Comparison of ENCODE assay signal across 10 cellular contexts in the genomic region with DNA sequence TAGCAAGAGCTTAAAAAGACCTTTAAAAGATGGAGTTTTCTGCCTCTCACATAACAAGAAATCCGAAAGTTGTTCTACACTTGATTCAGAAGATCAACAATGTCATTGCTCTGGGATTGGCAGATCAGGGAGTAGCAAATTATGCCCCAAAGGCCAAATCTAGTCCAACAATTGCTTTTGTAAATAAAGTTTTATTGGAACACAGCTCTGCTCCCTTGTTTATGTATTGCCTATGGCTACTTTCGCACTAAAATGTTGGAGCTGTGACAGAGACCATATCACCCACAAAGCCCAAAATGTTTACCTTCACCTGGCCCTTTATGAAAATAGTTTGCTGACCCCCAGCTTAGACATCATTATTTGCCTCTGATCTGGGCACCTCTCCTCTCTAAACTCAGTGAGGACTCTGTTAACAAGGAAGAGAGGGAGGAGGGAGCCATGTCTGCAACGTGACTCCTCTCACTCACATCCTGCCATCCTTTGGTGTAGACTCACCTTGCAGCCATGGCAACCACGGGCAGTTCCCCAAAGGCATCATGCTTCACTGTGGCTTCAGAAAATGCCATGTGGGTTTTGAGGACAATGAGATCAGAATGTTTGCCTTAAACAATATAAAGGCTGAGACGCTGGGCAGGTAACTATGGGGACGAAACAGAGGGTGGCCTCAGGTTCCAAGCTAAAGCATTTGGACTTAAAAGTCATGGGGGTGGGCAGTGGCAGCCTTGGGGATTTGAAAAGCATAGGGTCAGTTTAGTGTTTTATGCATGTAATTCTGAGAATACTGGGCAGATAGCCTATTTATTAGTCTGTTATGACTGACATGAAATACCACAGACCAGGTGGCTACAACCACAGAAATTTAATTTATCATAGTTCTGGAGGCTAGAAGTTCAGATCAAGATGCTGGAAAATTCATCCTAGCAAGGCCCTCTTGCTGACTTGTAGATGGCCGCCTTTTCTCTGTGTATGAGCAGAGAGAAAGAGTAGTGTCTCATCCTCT.
A peak's percentile ranks its signal among the peaks of the same experiment; 100 is the strongest.
DNase-seq lines count a peak whose midpoint lies in the region; TF ChIP-seq lines count a peak whose summit lies in the region.
"Had no signal": no experiment of that assay in that cellular context is flagged by ENCODE, and none has a peak within 500 bp of the region (broad histone marks: within the 10 kb centered on the region; RNA-seq: fewer than 3 reads in every experiment).

No MANE protein-coding gene starts in this region.

- H3K36me3 ChIP-seq in CD4-positive, alpha-beta memory T cell (ENCODE audit: insufficient read depth, low read length): no peaks in the 10 kb centered on the region
- no peaks in the 10 kb centered on the region for H3K36me3 ChIP-seq in kidney epithelial cell (ENCODE audit: control insufficient read depth, insufficient read depth, low read length)
- H3K36me3 ChIP-seq in vagina: no peaks in the 10 kb centered on the region
- H3K36me3 ChIP-seq in Caco-2 (ENCODE audit: control insufficient read depth, insufficient read depth, low read length): no peaks in the 10 kb centered on the region

- CTCF ChIA-PET in CD4-positive, alpha-beta memory T cell (lab: Charles Lee; ENCODE audit: partially characterized antibody): interaction anchor here (0.6 to 2.9 kb wide), 8 partner anchors 9 to 258 kb away, joined by 3 to 36 read pairs (median 12); partner anchors contain the start of gene TNFAIP3
- CTCF ChIA-PET in Caco-2 (lab: Charles Lee): no interaction called here

- peak overlapping the region in 7 of 8 donors; percentile 30 to 80 (median 67) for H3K4me3 Mint-ChIP-seq in CD4-positive, alpha-beta memory T cell
- H3K4me3 Mint-ChIP-seq in Caco-2 (ENCODE audit: unreplicated experiment): no peak overlapping the region

- H3K27me3 Mint-ChIP-seq in CD4-positive, alpha-beta memory T cell: no peaks in the 10 kb centered on the region
- no peaks in the 10 kb centered on the region for H3K27me3 Mint-ChIP-seq in Caco-2 (ENCODE audit: insufficient read depth, unreplicated experiment)

- peak; percentile 87 to 97 (median 91) for DNase-seq in CD4-positive, alpha-beta memory T cell
- DNase-seq in NCI-H2029 treated with DMSO at 0.1 percent for 48 hours (lab: John Stamatoyannopoulos, UW) (peak; percentile 22), kidney epithelial cell (ENCODE audit: low read depth) (peak; percentile 72), vagina (ENCODE audit: extremely low spot score in 2 of 2) (no peak), cortex of kidney (lab: John Stamatoyannopoulos, UW) (no peak), SK-N-DZ (ENCODE audit: low spot score) (no peak), Caco-2 (no peak)
- DNase-seq in activated CD8-positive, alpha-beta memory T cell treated with anti-CD3 and anti-CD28 coated beads for 4 hours (ENCODE audit: low read depth in 2 of 2): peak; percentile 44 to 63
- DNase-seq: HCEC 1CT had no signal

- peaks cover 37 to 56% (median 46%) of the 10 kb centered on the region in 4 donors for H3K4me1 Mint-ChIP-seq in CD4-positive, alpha-beta memory T cell
- H3K4me1 Mint-ChIP-seq in Caco-2 (ENCODE audit: low read depth, unreplicated experiment): no peaks in the 10 kb centered on the region

- H3K4me1 ChIP-seq in CD4-positive, alpha-beta memory T cell (ENCODE audit: insufficient read depth, low read length): peaks cover 42% of the 10 kb centered on the region
- H3K4me1 ChIP-seq in vagina (no peaks in the 10 kb centered on the region), Caco-2 (peaks cover 9% of the 10 kb centered on the region)

- no peaks in the 10 kb centered on the region for H3K9me3 ChIP-seq in CD4-positive, alpha-beta memory T cell (ENCODE audit: control insufficient read depth in 1 of 2, low read length in 2 of 2)
- no peaks in the 10 kb centered on the region for H3K9me3 ChIP-seq in vagina
- H3K9me3 ChIP-seq in Caco-2: no peaks in the 10 kb centered on the region

- no TSS peak for BruUV-seq in Caco-2 (replicated peaks; lab: Mats Ljungman, UMichigan)

- intact Hi-C loops in CD4-positive, alpha-beta memory T cell (cut with micrococcal nuclease): loop anchor here (1.0 to 5.0 kb wide), 2 partner anchors 9 to 50 kb away; no protein-coding TSS in a partner anchor
- intact Hi-C loops in vagina (cut with DNase I) (no loop called here), Caco-2 (cut with micrococcal nuclease; ENCODE audit: unreplicated experiment) (no loop called here)

- no peak overlapping the region for H3K4me3 ChIP-seq in CD4-positive, alpha-beta memory T cell (ENCODE audit: low read length in 2 of 2)
- H3K4me3 ChIP-seq in kidney epithelial cell (ENCODE audit: low read depth, low read length) (no peak overlapping the region), vagina (no peak overlapping the region), Caco-2 (ENCODE audit: low read depth, low read length) (no peak overlapping the region)

- TF ChIP-seq CTCF in kidney epithelial cell (IDR thresholded peaks at IDR 0.05; ENCODE audit: insufficient read depth, low read length, poor library complexity, severe bottlenecking) (no peak), vagina (IDR thresholded peaks at IDR 0.05) (no peak), Caco-2 (IDR thresholded peaks at IDR 0.05; ENCODE audit: insufficient read depth in 1 of 2, low read depth in 1 of 2, low read length in 1 of 2, severe bottlenecking in 1 of 2, unreplicated experiment in 1 of 2) (no peak)

- H3K27ac ChIP-seq in CD4-positive, alpha-beta memory T cell (ENCODE audit: low read depth, low read length): peak overlapping the region; percentile 83
- no peak overlapping the region for H3K27ac ChIP-seq in vagina
- H3K27ac ChIP-seq: C4-2B had no signal

- peaks cover 0 to 1% of the 10 kb centered on the region in 2 donors for H3K36me3 Mint-ChIP-seq in CD4-positive, alpha-beta memory T cell
- H3K36me3 Mint-ChIP-seq in Caco-2 (ENCODE audit: insufficient read depth, unreplicated experiment): no peaks in the 10 kb centered on the region

- no peaks in the 10 kb centered on the region for H3K27me3 ChIP-seq in CD4-positive, alpha-beta memory T cell (ENCODE audit: insufficient read depth, low read length)
- H3K27me3 ChIP-seq in kidney epithelial cell (ENCODE audit: control insufficient read depth, insufficient read depth, low read length) (no peaks in the 10 kb centered on the region), vagina (no peaks in the 10 kb centered on the region), Caco-2 (replicated peaks; ENCODE audit: control insufficient read depth, insufficient read depth, low read length) (no peaks in the 10 kb centered on the region)

- peaks cover 0 to 6% (median 1%) of the 10 kb centered on the region in 8 donors for H3K9me3 Mint-ChIP-seq in CD4-positive, alpha-beta memory T cell
- H3K9me3 Mint-ChIP-seq in Caco-2 (ENCODE audit: unreplicated experiment): no peaks in the 10 kb centered on the region

- H3K27ac Mint-ChIP-seq in CD4-positive, alpha-beta memory T cell: peak overlapping the region; percentile 93 to 100 (median 99)
- no peak overlapping the region for H3K27ac Mint-ChIP-seq in Caco-2 (ENCODE audit: unreplicated experiment)

- no peak for TF ChIP-seq POLR2A in vagina (IDR thresholded peaks at IDR 0.05)

- POLR2A ChIA-PET in CD4-positive, alpha-beta memory T cell (lab: Charles Lee; ENCODE audit: partially characterized antibody): interaction anchor here (0.7 to 4.2 kb wide), 15 partner anchors 9 to 222 kb away, joined by 3 to 62 read pairs (median 5); partner anchors contain the start of gene TNFAIP3
- POLR2A ChIA-PET in Caco-2 (lab: Charles Lee): no interaction called here

Comparison
In these comparisons a context has a peak if more than half of its experiments do, and no peak if none do; other contexts are left out.
1. DNase-seq: peak in CD4-positive, alpha-beta memory T cell (5 of 5), NCI-H2029 treated with DMSO at 0.1 percent for 48 hours (single experiment), activated CD8-positive, alpha-beta memory T cell treated with anti-CD3 and anti-CD28 coated beads for 4 hours (2 of 2) and kidney epithelial cell (single experiment); none in vagina (0 of 2), cortex of kidney (single experiment), SK-N-DZ (single experiment) and Caco-2 (0 of 2).